Comparison of ENCODE assay signal across 14 cellular contexts in the genomic region with DNA sequence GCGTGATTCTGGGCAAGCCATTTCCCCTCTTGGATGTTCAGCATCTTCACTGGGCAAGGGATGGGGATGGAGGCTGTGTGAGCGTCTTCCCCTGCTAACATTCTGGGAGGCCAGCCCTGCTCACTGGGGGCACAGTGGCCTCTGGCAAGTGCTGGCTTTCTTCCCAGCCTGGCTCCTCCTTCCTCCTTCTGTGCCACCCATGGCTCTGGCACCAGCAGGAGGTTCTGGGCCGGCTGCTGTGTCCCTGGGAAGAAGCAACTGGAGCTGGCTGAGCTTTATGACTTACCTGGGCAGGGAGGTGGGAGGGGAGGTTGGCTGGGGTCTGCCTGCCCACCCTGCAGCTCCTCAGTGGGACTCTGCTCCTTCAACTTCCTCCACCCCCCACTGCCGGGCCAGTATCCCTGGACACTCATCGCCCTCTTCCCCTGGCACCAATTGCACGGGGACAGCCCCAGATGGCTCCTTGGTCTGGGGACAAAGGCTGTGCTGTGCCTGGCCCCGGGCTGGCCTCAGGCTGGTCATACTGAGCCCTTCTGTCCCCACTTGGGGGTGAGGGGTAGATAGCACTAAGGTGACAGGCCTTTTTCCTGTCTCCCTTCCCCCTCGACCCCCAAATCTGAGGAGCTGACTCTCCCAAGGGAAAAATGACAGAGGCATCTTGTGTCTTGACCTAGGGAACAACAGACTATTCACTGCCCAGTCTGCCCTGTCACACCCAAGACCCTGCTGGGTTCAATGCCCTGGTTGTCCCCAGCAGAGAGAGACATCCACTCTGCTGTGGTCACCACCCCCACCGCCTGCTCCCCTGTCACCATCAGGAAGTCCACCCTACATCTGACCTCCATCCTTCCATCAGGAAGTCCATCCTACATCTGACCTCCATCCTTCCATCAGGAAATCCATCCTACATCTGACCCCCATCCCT. TPM values are rescaled to one million over a fixed set of nuclear protein-coding genes. Genes with fewer than 3 reads are reported as not detected.
DNase-seq lines count a peak whose midpoint lies in the region; ATAC-seq, FAIRE-seq and TF ChIP-seq lines count a peak whose summit lies in the region.
"Had no signal": no experiment of that assay in that cellular context is flagged by ENCODE, and none has a peak within 500 bp of the region (broad histone marks: within the 10 kb centered on the region; RNA-seq: fewer than 3 reads in every experiment).

No MANE protein-coding gene starts in this region.

- TF ChIP-seq POLR2A in HepG2 (IDR thresholded peaks at IDR 0.05; ENCODE audit: insufficient read depth in 1 of 2, low read depth in 2 of 2, low read length in 2 of 2) (no peak), right lobe of liver (IDR thresholded peaks at IDR 0.05) (no peak), vagina (IDR thresholded peaks at IDR 0.05) (no peak)

- intact Hi-C loops in HepG2 (cut with micrococcal nuclease; ENCODE audit: unreplicated experiment), result no loop called here
- intact Hi-C loops in right lobe of liver (cut with DNase I), result no loop called here
- intact Hi-C loops in vagina (cut with DNase I), result no loop called here

- H3K27ac ChIP-seq in HepG2 (ENCODE audit: extremely low read length, insufficient read depth, low read length), result no peak overlapping the region
- H3K27ac ChIP-seq in right lobe of liver, result no peak overlapping the region
- H3K27ac ChIP-seq in ectodermal cell (ENCODE audit: insufficient read depth, low read depth, low read length, poor library complexity, severe bottlenecking), result peak overlapping the region; percentile 12
- peak overlapping the region; percentile 17 for H3K27ac ChIP-seq in vagina
- H3K27ac ChIP-seq: left lung, parathyroid adenoma, VCaP had no signal

- no peak for FAIRE-seq in HepG2 (lab: Jason Lieb, UNC)

- no peaks in the 10 kb centered on the region for H3K9me3 Mint-ChIP-seq in nephron
- H3K9me3 Mint-ChIP-seq: stimulated activated naive B cell treated with anti-CD40 and anti-IgM and Interleukin-4, amounts not matched to agents 10 μg/mL and 1 μg/mL and 100 μg/mL, for 72 hours had no signal

- TF ChIP-seq EP300 in HepG2 (IDR thresholded peaks at IDR 0.05; ENCODE audit: low read depth in 2 of 2, low read length in 2 of 2) (no peak), HepG2 (CRISPR knock-in tag; IDR thresholded peaks at IDR 0.05; ENCODE audit: borderline replicate concordance) (no peak)

- peaks cover 16% of the 10 kb centered on the region for H3K27me3 Mint-ChIP-seq in nephron (ENCODE audit: low read depth)

- ATAC-seq in HepG2 (no peak), right lobe of liver (no peak), HG02840 (IDR thresholded peaks at IDR 0.05; ENCODE audit: low FRiP score, unreplicated experiment) (no peak)
- ATAC-seq: left lung; stimulated activated naive B cell treated with anti-CD40 and anti-IgM and Interleukin-4, amounts not matched to agents 10 μg/mL and 1 μg/mL and 100 μg/mL, for 72 hours had no signal

- CTCF ChIA-PET in HepG2 (lab: Yijun Ruan, JAX; ENCODE audit: low intra/inter-chr PET ratio, low total read pairs), result no interaction called here

- H3K9ac ChIP-seq in HepG2 (ENCODE audit: insufficient read depth, low read depth, low read length), result no peak overlapping the region
- H3K9ac ChIP-seq: parathyroid adenoma had no signal

- H3K36me3 Mint-ChIP-seq in nephron (ENCODE audit: low read depth), result no peaks in the 10 kb centered on the region
- H3K36me3 Mint-ChIP-seq: stimulated activated naive B cell treated with anti-CD40 and anti-IgM and Interleukin-4, amounts not matched to agents 10 μg/mL and 1 μg/mL and 100 μg/mL, for 72 hours had no signal

- H2AFZ ChIP-seq in HepG2 (ENCODE audit: low read length), result no peak overlapping the region
- H2AFZ ChIP-seq: parathyroid adenoma had no signal

- H3K36me3 ChIP-seq in HepG2 (replicated peaks in 1 of 2; ENCODE audit: control insufficient read depth in 1 of 2, insufficient read depth in 2 of 2, low read length in 2 of 2) (no peaks in the 10 kb centered on the region), right lobe of liver (no peaks in the 10 kb centered on the region), ectodermal cell (ENCODE audit: control insufficient read depth, insufficient read depth, low read length) (no peaks in the 10 kb centered on the region), vagina (no peaks in the 10 kb centered on the region)
- H3K36me3 ChIP-seq: left lung had no signal

- in situ Hi-C loops in HepG2 (cut with HindIII; ENCODE audit: extremely low pct_ligation_motif_present, low pct_unique_long_range_greater_than_20kb), result no loop called here

- WGBS in HepG2 (ENCODE audit: low lambda C conversion rate), result 73% methylated on average over 8 of the region's 9 CpGs
- WGBS in right lobe of liver (ENCODE audit: insufficient coverage, low coverage, low lambda C conversion rate, missing lambda C conversion rate), result 37% methylated on average over 2 of the region's 9 CpGs
- WGBS in ectodermal cell, 2 experiments, result 86 to 87% methylated on average over 9 of the region's 9 CpGs

- TF ChIP-seq CTCF in HepG2 (CRISPR knock-in tag; IDR thresholded peaks at IDR 0.05), result no peak
- no peak for TF ChIP-seq CTCF in right lobe of liver (IDR thresholded peaks at IDR 0.05)
- no peak for TF ChIP-seq CTCF in nephron (IDR thresholded peaks at IDR 0.05; ENCODE audit: unreplicated experiment in 3 of 3)
- TF ChIP-seq CTCF in vagina (IDR thresholded peaks at IDR 0.05), result no peak

- no peak for TF ChIP-seq RAD21 in HepG2 (CRISPR knock-in tag; IDR thresholded peaks at IDR 0.05)

- H3K27ac Mint-ChIP-seq in nephron, result peak overlapping the region; percentile 89 to 96 (median 91)
- H3K27ac Mint-ChIP-seq: stimulated activated naive B cell treated with anti-CD40 and anti-IgM and Interleukin-4, amounts not matched to agents 10 μg/mL and 1 μg/mL and 100 μg/mL, for 72 hours had no signal

- H3K4me3 Mint-ChIP-seq in nephron, result peak overlapping the region; percentile 35 to 62 (median 48)
- H3K4me3 Mint-ChIP-seq: stimulated activated naive B cell treated with anti-CD40 and anti-IgM and Interleukin-4, amounts not matched to agents 10 μg/mL and 1 μg/mL and 100 μg/mL, for 72 hours had no signal

- DNase-seq in HepG2 (ENCODE audit: low spot score), result no peak
- no peak for DNase-seq in right lobe of liver
- DNase-seq in vagina (ENCODE audit: extremely low spot score in 2 of 2), result no peak
- no peak for DNase-seq in activated naive CD4-positive, alpha-beta T cell treated with anti-CD3 and anti-CD28 coated beads, Interleukin-2, amount 50 U/mL, for 16 hours
- DNase-seq in NCI-H2029 (lab: John Stamatoyannopoulos, UW), result no peak
- DNase-seq: AML-193; NCI-H1105; stimulated activated naive B cell treated with anti-CD40 and anti-IgM and Interleukin-4, amounts not matched to agents 10 μg/mL and 1 μg/mL and 100 μg/mL, for 72 hours had no signal

- peaks cover 51% of the 10 kb centered on the region for H3K4me1 Mint-ChIP-seq in nephron

- H3K9me3 ChIP-seq in HepG2 (ENCODE audit: low read length) (no peaks in the 10 kb centered on the region), right lobe of liver (no peaks in the 10 kb centered on the region), ectodermal cell (ENCODE audit: control insufficient read depth, low read length) (no peaks in the 10 kb centered on the region), vagina (no peaks in the 10 kb centered on the region)
- H3K9me3 ChIP-seq: left lung had no signal

- H3K4me1 ChIP-seq in HepG2 (ENCODE audit: insufficient read depth, low read length) (peaks cover 51% of the 10 kb centered on the region), right lobe of liver (no peaks in the 10 kb centered on the region), ectodermal cell (ENCODE audit: control insufficient read depth, insufficient read depth, low read length) (peaks cover 19% of the 10 kb centered on the region), vagina (peaks cover 38% of the 10 kb centered on the region)

- POLR2A ChIA-PET in HepG2 (lab: Yijun Ruan, JAX), result interaction anchor here (0.6 kb wide), 1 partner anchor 9 kb away, joined by 3 read pairs; no protein-coding TSS in a partner anchor

- H3K27me3 ChIP-seq in HepG2 (ENCODE audit: control insufficient read depth in 1 of 2, insufficient read depth in 2 of 2, low read length in 2 of 2) (no peaks in the 10 kb centered on the region), right lobe of liver (no peaks in the 10 kb centered on the region), ectodermal cell (ENCODE audit: control insufficient read depth, insufficient read depth, low read length, poor library complexity, severe bottlenecking) (no peaks in the 10 kb centered on the region), vagina (no peaks in the 10 kb centered on the region)
- H3K27me3 ChIP-seq: left lung had no signal

- H3K4me2 ChIP-seq in HepG2 (ENCODE audit: low read depth, low read length), result no peak overlapping the region

- BruUV-seq in HepG2 (replicated peaks; lab: Mats Ljungman, UMichigan), result no TSS peak

- H4K20me1 ChIP-seq in HepG2 (ENCODE audit: insufficient read depth, low read length), result peaks cover 4% of the 10 kb centered on the region; the same call in 1 of the 2 replicates

- no peak overlapping the region for H3K4me3 ChIP-seq in HepG2 (replicated peaks in 1 of 3; ENCODE audit: insufficient read depth in 1 of 3, low read depth in 2 of 3, low read length in 3 of 3)
- H3K4me3 ChIP-seq in right lobe of liver, result no peak overlapping the region
- H3K4me3 ChIP-seq in ectodermal cell (ENCODE audit: insufficient read depth, low read depth, low read length), result no peak overlapping the region
- H3K4me3 ChIP-seq in vagina, result no peak overlapping the region
- H3K4me3 ChIP-seq: left lung had no signal

- no peaks in the 10 kb centered on the region for H3K79me2 ChIP-seq in HepG2 (ENCODE audit: insufficient read depth, low read length)
- H3K79me2 ChIP-seq: parathyroid adenoma had no signal

RNA-seq across cellular contexts. Expression of gene CDK18, which starts 14.4 kb away (rescaled TPM):
- total RNA-seq in HepG2 (2016; rRNA removed; fragmentation: Illumina TruSeq; extraction: Trizol) (3.2 and 6.4 TPM in 2 replicates), right lobe of liver (10 to 100 TPM in 3 of 6 experiments, 1 to 10 TPM in 3; 6.3 to 22.3 (median 9.7) TPM), vagina (27.0 TPM)
- 10.6 and 10.7 TPM in 2 replicates for total RNA-seq in HepG2 (2016; cell fraction: cytosol; rRNA removed; fragmentation: Illumina TruSeq; extraction: Trizol; ENCODE audit: low read depth)
- total RNA-seq in HepG2 (2016; cell fraction: insoluble cytoplasmic fraction; rRNA removed; fragmentation: Illumina TruSeq; extraction: Trizol), result 3.6 and 7.0 TPM in 2 replicates
- total RNA-seq in HepG2 (2016; cell fraction: membrane; rRNA removed; fragmentation: Illumina TruSeq; extraction: Trizol), result 8.3 and 10.4 TPM in 2 replicates
- total RNA-seq in HepG2 (2016; cell fraction: nucleus; rRNA removed; fragmentation: Illumina TruSeq; extraction: Trizol), result 8.2 and 10.1 TPM in 2 replicates
- 38.8 and 45.3 TPM in 2 replicates for polyA plus RNA-seq in HepG2 (2011; rRNA removed)
- 13.0 and 14.8 TPM in 2 replicates for polyA plus RNA-seq in HepG2 (2011; cell fraction: cytosol; rRNA removed)
- 224 and 255 TPM in 2 replicates for polyA plus RNA-seq in HepG2 (2011; cell fraction: nucleus; rRNA removed)
- 53.5 and 54.3 TPM in 2 replicates for polyA plus RNA-seq in HepG2 (2012)
- 5.2 and 5.9 TPM in 2 replicates for polyA plus RNA-seq in HepG2 (2016; cell fraction: cytosol; fragmentation: Illumina TruSeq; extraction: Trizol; ENCODE audit: low read depth)
- polyA plus RNA-seq in HepG2 (2016; cell fraction: insoluble cytoplasmic fraction; fragmentation: Illumina TruSeq; extraction: Trizol; ENCODE audit: low read depth), result 6.0 and 9.4 TPM in 2 replicates
- 11.2 and 12.4 TPM in 2 replicates for polyA plus RNA-seq in HepG2 (2016; cell fraction: membrane; fragmentation: Illumina TruSeq; extraction: Trizol; ENCODE audit: low read depth)
- 33.1 and 35.8 TPM in 2 replicates for polyA plus RNA-seq in HepG2 (2016; cell fraction: nucleus; fragmentation: Illumina TruSeq; extraction: Trizol; ENCODE audit: insufficient read depth, low read depth)
- 11.0 and 29.7 TPM in 2 replicates for polyA minus RNA-seq in HepG2 (2011; rRNA and poly(A)+ RNA removed; ENCODE audit: low replicate concordance)
- polyA minus RNA-seq in HepG2 (2011; cell fraction: cytosol; rRNA and poly(A)+ RNA removed), result 14.7 and 23.4 TPM in 2 replicates
- 47.0 and 52.3 TPM in 2 replicates for polyA minus RNA-seq in HepG2 (2011; cell fraction: nucleus; rRNA and poly(A)+ RNA removed)
- polyA plus RNA-seq in ectodermal cell (2013, experiment 1 of 4), result 37.4 TPM
- 34.2 TPM for polyA plus RNA-seq in ectodermal cell (2013, experiment 2 of 4)
- polyA plus RNA-seq in ectodermal cell (2013, experiment 3 of 4), result 26.0 TPM
- polyA plus RNA-seq in ectodermal cell (2013, experiment 4 of 4), result 31.5 TPM

Comparison
In these comparisons a context has a peak if more than half of its experiments do, and no peak if none do; other contexts are left out.
1. H3K27ac ChIP-seq: peak in ectodermal cell (single experiment) and vagina (single experiment); none in HepG2 (single experiment) and right lobe of liver (0 of 3).